In the genomic region with DNA sequence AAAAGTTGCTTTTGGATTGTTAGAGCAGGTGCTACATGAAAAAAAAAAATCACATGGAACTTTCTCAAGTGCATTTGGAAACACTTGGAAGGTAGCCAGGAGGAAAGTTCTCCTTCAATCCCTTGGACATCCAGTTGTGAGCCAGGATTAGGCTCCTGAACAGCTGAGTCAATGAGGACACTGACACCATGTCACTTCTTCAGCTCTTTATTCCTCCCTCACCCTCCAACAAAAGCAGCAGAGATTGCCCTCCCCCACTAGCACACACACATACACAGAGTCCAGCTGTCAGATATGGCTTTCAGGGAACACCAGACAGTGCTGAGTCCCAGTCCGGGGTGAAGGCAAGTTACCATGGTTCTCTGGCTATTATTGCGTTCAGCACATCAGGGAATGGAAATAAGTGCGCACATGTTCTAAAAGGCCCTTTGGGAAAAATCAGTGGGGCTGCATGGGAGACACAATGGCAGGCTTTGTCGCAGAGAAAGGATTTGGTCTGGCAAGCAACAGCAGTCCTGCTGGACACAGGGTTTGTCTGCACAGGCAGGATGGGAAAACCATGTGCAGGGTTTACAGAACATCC, we compare ENCODE assay signal across 1 cellular context.
TF ChIP-seq lines count a peak whose summit lies in the region.

No MANE protein-coding gene starts in this region.

TF ChIP-seq in WTC11, 78 proteins besides CTCF, POLR2A, EP300 and RAD21 (continued from another document):
- TF ChIP-seq NR2C2 (CRISPR knock-in tag; IDR thresholded peaks at IDR 0.05): no peak
- no peak for TF ChIP-seq GABPB1 (CRISPR knock-in tag; IDR thresholded peaks at IDR 0.05)
- TF ChIP-seq ELF4 (CRISPR knock-in tag; IDR thresholded peaks at IDR 0.05; ENCODE audit: low read depth): no peak
- TF ChIP-seq SMAD4 (CRISPR knock-in tag; IDR thresholded peaks at IDR 0.05): no peak
- TF ChIP-seq IRF2 (CRISPR knock-in tag; IDR thresholded peaks at IDR 0.05; ENCODE audit: borderline replicate concordance, low read depth): no peak
- no peak for TF ChIP-seq CBFB (CRISPR knock-in tag; IDR thresholded peaks at IDR 0.05; ENCODE audit: low read depth)
